ENCODE assay signal across 8 cellular contexts in genomic region chr10:124744047-124744687, GRCh38. TPM values are rescaled to one million over a fixed set of nuclear protein-coding genes. Genes with fewer than 3 reads are reported as not detected.
DNase-seq lines count a peak whose midpoint lies in the region; ATAC-seq, FAIRE-seq and TF ChIP-seq lines count a peak whose summit lies in the region.

FAM53B (minus strand) TSS chr10:124744378; CDS start chr10:124706713, 37,665 bp downstream.

- H3K4me2 ChIP-seq in keratinocyte (ENCODE audit: control insufficient read depth, extremely low read depth, insufficient read depth, low read depth, low read length): peak within 1 kb of the TSS; percentile 98

- peak within 1 kb of the TSS; percentile 83 for H3K9ac ChIP-seq in keratinocyte (ENCODE audit: control insufficient read depth, extremely low read depth, insufficient read depth, low read length)

- FAIRE-seq in keratinocyte (lab: Jason Lieb, UNC): no peak

- H3K4me1 Mint-ChIP-seq in central memory CD8-positive, alpha-beta T cell: peaks cover 50% of the 10 kb centered on the region

- H3K9me1 ChIP-seq in keratinocyte (ENCODE audit: control insufficient read depth, extremely low read depth, insufficient read depth, low read length): no peaks in the 10 kb centered on the region

- peaks cover 33% of the 10 kb centered on the region for H3K36me3 Mint-ChIP-seq in central memory CD8-positive, alpha-beta T cell (ENCODE audit: insufficient read depth)

- peak in 1 of 3 experiments; percentile 25 for TF ChIP-seq CTCF in keratinocyte (optimal IDR thresholded peaks at IDR 0.05 in 1 of 3, IDR thresholded peaks at IDR 0.05 in 1 of 3, conservative IDR thresholded peaks at IDR 0.05 in 1 of 3; ENCODE audit: extremely low read depth in 1 of 3, insufficient read depth in 2 of 3, low read length in 3 of 3)

- H3K27me3 Mint-ChIP-seq in central memory CD8-positive, alpha-beta T cell: no peaks in the 10 kb centered on the region

- peak within 1 kb of the TSS; percentile 77 to 90 (median 87) for H3K4me3 ChIP-seq in keratinocyte (ENCODE audit: control insufficient read depth in 2 of 3, extremely low read depth in 1 of 3, insufficient read depth in 2 of 3, low read depth in 1 of 3, low read length in 3 of 3)

- peak within 1 kb of the TSS; percentile 98 for H3K27ac Mint-ChIP-seq in central memory CD8-positive, alpha-beta T cell (ENCODE audit: low read depth)

- peak; percentile 63 for ATAC-seq in HG02763 (IDR thresholded peaks at IDR 0.05; ENCODE audit: unreplicated experiment)
- ATAC-seq in central memory CD8-positive, alpha-beta T cell (replicated peaks; ENCODE audit: extremely low read depth, poor library complexity, severe bottlenecking): peak; percentile 66

- no peaks in the 10 kb centered on the region for H3K9me3 Mint-ChIP-seq in central memory CD8-positive, alpha-beta T cell

- H3K27me3 ChIP-seq in keratinocyte (ENCODE audit: control insufficient read depth, extremely low read depth, insufficient read depth, low read length): no peaks in the 10 kb centered on the region

- DNase-seq in NCI-H2081 (lab: John Stamatoyannopoulos, UW) (peak; percentile 56 to 79), NCI-H2081 treated with DMSO at 0.1 percent for 48 hours (lab: John Stamatoyannopoulos, UW) (no peak), NCI-H1930 (lab: John Stamatoyannopoulos, UW) (peak; percentile 31 to 77), keratinocyte (ENCODE audit: low read depth, low spot score) (no peak)
- peak; percentile 57 for DNase-seq in activated CD4-positive, CD25-positive, alpha-beta regulatory T cell treated with anti-CD3 and anti-CD28 coated beads, Interleukin-2, amount 50 U/mL, for 16 hours (ENCODE audit: low read depth, low spot score)
- DNase-seq in central memory CD8-positive, alpha-beta T cell (ENCODE audit: low spot score in 2 of 2): peak; percentile 62 to 71
- DNase-seq in stimulated activated CD4-positive, alpha-beta T cell treated with anti-CD3 and anti-CD28 coated beads, Interleukin-12 subunit alpha, Interleukin-12 subunit beta, amount 100 ng/mL, for 4 hours: peak; percentile 80

- H3K4me3 Mint-ChIP-seq in central memory CD8-positive, alpha-beta T cell: peak within 1 kb of the TSS; percentile 97

- H2AFZ ChIP-seq in keratinocyte (ENCODE audit: control insufficient read depth, low read length): no peak within 1 kb of the TSS

- H3K79me2 ChIP-seq in keratinocyte (ENCODE audit: control insufficient read depth, insufficient read depth, low read length): peaks cover 25% of the 10 kb centered on the region

- dilution Hi-C loops in keratinocyte (cut with MboI; ENCODE audit: extremely low pct_ligation_motif_present, low sequenced_read_pairs): no loop called here

- H4K20me1 ChIP-seq in keratinocyte (ENCODE audit: control insufficient read depth, extremely low read depth, insufficient read depth, low read length): no peaks in the 10 kb centered on the region

- H3K27ac ChIP-seq in keratinocyte (ENCODE audit: control insufficient read depth, insufficient read depth, low read length): peak within 1 kb of the TSS; percentile 77

- H3K36me3 ChIP-seq in keratinocyte (ENCODE audit: control insufficient read depth in 2 of 2, extremely low read depth in 1 of 2, insufficient read depth in 2 of 2, low read length in 2 of 2): peaks cover 0 to 4% of the 10 kb centered on the region in 2 experiments

- H3K9me3 ChIP-seq in keratinocyte (ENCODE audit: control insufficient read depth, low read depth, low read length): no peaks in the 10 kb centered on the region

- peaks cover 72% of the 10 kb centered on the region for H3K4me1 ChIP-seq in keratinocyte (ENCODE audit: control insufficient read depth, extremely low read depth, insufficient read depth, low read length)

RNA-seq across cellular contexts. Expression of gene FAM53B, which starts in this region (rescaled TPM):
- 8.6 to 13.2 TPM (median 9.0 TPM) in 3 replicates for polyA plus RNA-seq in keratinocyte
- 4.1 TPM for polyA plus RNA-seq in keratinocyte (2011; ENCODE audit: low read depth)
- 5.6 and 8.3 TPM in 2 replicates for polyA plus RNA-seq in keratinocyte (2011; cell fraction: cytosol; rRNA removed)
- polyA plus RNA-seq in keratinocyte (2011; cell fraction: nucleus; rRNA removed): 12.2 and 14.8 TPM in 2 replicates
- 9.6 and 13.6 TPM in 2 replicates for polyA plus RNA-seq in keratinocyte (2012; ENCODE audit: low replicate concordance)
- polyA minus RNA-seq in keratinocyte: 24.9 to 47.9 TPM (median 32.6 TPM) in 3 replicates
- 32.8 TPM for polyA minus RNA-seq in keratinocyte (2011; cell fraction: cytosol; rRNA and poly(A)+ RNA removed)
- 23.2 and 32.0 TPM in 2 replicates for polyA minus RNA-seq in keratinocyte (2011; cell fraction: nucleus; rRNA and poly(A)+ RNA removed)

Comparison
In these comparisons a context has a peak if more than half of its experiments do, and no peak if none do; other contexts are left out.
1. DNase-seq: peak in NCI-H2081 (2 of 2), NCI-H1930 (2 of 2), activated CD4-positive, CD25-positive, alpha-beta regulatory T cell treated with anti-CD3 and anti-CD28 coated beads, Interleukin-2, amount 50 U/mL, for 16 hours (single experiment), central memory CD8-positive, alpha-beta T cell (2 of 2) and stimulated activated CD4-positive, alpha-beta T cell treated with anti-CD3 and anti-CD28 coated beads, Interleukin-12 subunit alpha, Interleukin-12 subunit beta, amount 100 ng/mL, for 4 hours (single experiment); none in NCI-H2081 treated with DMSO at 0.1 percent for 48 hours (single experiment) and keratinocyte (single experiment).